Comparison of ENCODE assay signal across 8 cellular contexts in the genomic region with DNA sequence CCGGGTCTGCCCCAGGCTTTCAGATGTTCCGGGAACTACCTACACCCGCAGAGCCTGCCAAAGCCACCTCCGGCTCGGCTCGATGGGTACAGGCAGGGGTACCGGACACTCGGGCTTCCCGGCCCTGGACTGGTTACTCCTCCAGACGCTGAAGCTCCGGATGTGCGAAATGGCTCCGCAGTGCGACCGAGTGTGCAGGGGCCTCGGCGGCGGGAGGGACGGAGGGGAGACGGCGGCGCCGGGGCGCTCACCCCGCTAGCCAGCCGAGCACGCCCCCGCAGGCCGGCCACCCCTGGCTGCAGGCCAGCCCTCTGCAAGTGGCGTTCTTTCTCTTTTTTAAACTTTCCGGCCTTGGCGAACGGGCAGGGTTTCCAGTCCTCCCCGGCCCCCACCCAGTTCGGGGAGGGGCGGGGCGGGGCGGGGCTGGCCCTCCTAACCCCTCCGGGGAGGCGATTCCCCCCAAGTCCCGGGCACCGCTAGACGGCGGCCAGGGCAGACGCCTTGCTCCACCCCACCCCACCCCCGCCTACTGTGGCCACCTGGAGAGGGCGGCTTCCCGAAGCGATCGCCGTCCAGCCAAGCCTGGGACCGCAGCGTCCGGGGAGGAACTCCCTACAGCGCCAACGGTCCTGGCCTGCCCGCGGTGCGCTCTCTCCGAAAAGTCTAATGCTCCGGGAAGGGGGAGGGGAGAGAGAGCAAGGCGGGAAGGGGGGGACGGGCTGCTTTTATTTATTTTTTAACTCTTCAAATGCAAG. TPM values are rescaled to one million over a fixed set of nuclear protein-coding genes. Genes with fewer than 3 reads are reported as not detected.
DNase-seq lines count a peak whose midpoint lies in the region; ATAC-seq and TF ChIP-seq lines count a peak whose summit lies in the region.

No MANE protein-coding gene starts in this region.

- peaks cover 15% of the 10 kb centered on the region for H3K4me1 ChIP-seq in ACC112 (ENCODE audit: control insufficient read depth, insufficient read depth, low read length, unreplicated experiment)
- peaks cover 7 to 53% of the 10 kb centered on the region in 2 donors for H3K4me1 ChIP-seq in muscle layer of duodenum (ENCODE audit: control insufficient read depth in 1 of 2, insufficient read depth in 2 of 2, low read length in 2 of 2)

- H3K79me2 ChIP-seq in ACC112 (ENCODE audit: control insufficient read depth, insufficient read depth, low read length, unreplicated experiment), result peaks cover 90% of the 10 kb centered on the region

- in situ Hi-C loops in G401 (cut with HindIII; ENCODE audit: low sequenced_read_pairs), result no loop called here

- no peak overlapping the region for H3K27ac Mint-ChIP-seq in effector memory CD8-positive, alpha-beta T cell

- TF ChIP-seq EP300 in Ishikawa (IDR thresholded peaks at IDR 0.05; ENCODE audit: borderline replicate concordance), result no peak

- H3K27me3 ChIP-seq in ACC112 (ENCODE audit: insufficient read depth, low read length) (no peaks in the 10 kb centered on the region), muscle layer of duodenum (ENCODE audit: low read depth, low read length) (no peaks in the 10 kb centered on the region)

- no peak for DNase-seq in effector memory CD8-positive, alpha-beta T cell
- DNase-seq in G401 (ENCODE audit: low spot score) (no peak), NCI-H2029 (lab: John Stamatoyannopoulos, UW) (no peak)

- peak; percentile 16 for ATAC-seq in effector memory CD8-positive, alpha-beta T cell (replicated peaks)
- ATAC-seq in HG02970 (IDR thresholded peaks at IDR 0.05; ENCODE audit: low FRiP score, unreplicated experiment) (no peak), GM21528 (IDR thresholded peaks at IDR 0.05; ENCODE audit: low FRiP score, unreplicated experiment) (no peak)

- peak overlapping the region; percentile 64 for H3K4me3 ChIP-seq in ACC112 (ENCODE audit: low read depth, low read length)
- peak overlapping the region; percentile 16 to 50 for H3K4me3 ChIP-seq in muscle layer of duodenum (ENCODE audit: low read depth in 1 of 2, low read length in 2 of 2)

- TF ChIP-seq RAD21 in Ishikawa (IDR thresholded peaks at IDR 0.05; ENCODE audit: low read depth), result no peak

- peaks cover 49 to 64% of the 10 kb centered on the region in 2 donors for H3K4me1 Mint-ChIP-seq in effector memory CD8-positive, alpha-beta T cell (ENCODE audit: low read depth in 2 of 2)

- no peaks in the 10 kb centered on the region for H3K27me3 Mint-ChIP-seq in effector memory CD8-positive, alpha-beta T cell

- H3K4me3 Mint-ChIP-seq in effector memory CD8-positive, alpha-beta T cell, result peak overlapping the region; percentile 66 to 69

- no peaks in the 10 kb centered on the region for H3K9me3 ChIP-seq in muscle layer of duodenum (ENCODE audit: control insufficient read depth in 1 of 2, low read length in 2 of 2)

- peaks cover 33% of the 10 kb centered on the region for H3K36me3 Mint-ChIP-seq in effector memory CD8-positive, alpha-beta T cell (ENCODE audit: insufficient read depth)

- no peak overlapping the region for H2AFZ ChIP-seq in ACC112 (ENCODE audit: low read length, unreplicated experiment)

- H3K27ac ChIP-seq in ACC112 (ENCODE audit: low read depth, low read length) (no peak overlapping the region), muscle layer of duodenum (ENCODE audit: low read length) (no peak overlapping the region)

- H3K36me3 ChIP-seq in ACC112 (ENCODE audit: insufficient read depth, low read length) (no peaks in the 10 kb centered on the region), muscle layer of duodenum (ENCODE audit: control insufficient read depth in 1 of 2, insufficient read depth in 2 of 2, low read length in 2 of 2) (no peaks in the 10 kb centered on the region)

- H3K9me3 Mint-ChIP-seq in effector memory CD8-positive, alpha-beta T cell, result no peaks in the 10 kb centered on the region

TF ChIP-seq in Ishikawa, 13 proteins besides CTCF, POLR2A, EP300 and RAD21:
- TF ChIP-seq TAF1 (IDR thresholded peaks at IDR 0.05; ENCODE audit: low read depth) (no peak), EGR1 (IDR thresholded peaks at IDR 0.05) (peak; percentile 28; the same call in 1 of the 2 replicates)
- TF ChIP-seq, protein P1, sequence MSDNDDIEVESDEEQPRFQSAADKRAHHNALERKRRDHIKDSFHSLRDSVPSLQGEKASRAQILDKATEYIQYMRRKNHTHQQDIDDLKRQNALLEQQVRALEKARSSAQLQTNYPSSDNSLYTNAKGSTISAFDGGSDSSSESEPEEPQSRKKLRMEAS (IDR thresholded peaks at IDR 0.05), result no peak

RNA-seq across cellular contexts. Expression of a gene that starts 7.5 kb away (rescaled TPM):
- 21.3 and 28.8 TPM in 2 replicates for total RNA-seq in G401 (2014; rRNA removed; shearing (Covaris generic))
